In the genomic region with DNA sequence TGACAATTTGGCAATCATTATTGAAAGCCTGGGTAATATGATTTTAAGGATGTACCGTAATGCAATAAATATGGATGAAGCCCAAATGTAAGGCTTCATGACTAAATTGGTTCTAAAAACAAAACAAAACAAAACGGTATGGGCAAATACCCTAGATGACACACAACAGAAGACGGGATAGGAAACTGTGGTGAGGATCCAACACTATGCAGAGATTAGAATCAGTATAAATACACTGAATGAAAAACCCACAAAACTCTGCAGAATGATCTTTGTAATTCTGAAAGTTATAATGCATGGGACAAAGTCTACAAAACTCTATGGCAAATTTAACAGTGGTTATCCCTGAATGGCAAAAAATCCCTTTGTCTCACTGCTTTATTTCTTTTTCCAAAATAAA, we compare ENCODE assay signal across 14 cellular contexts. TPM values are rescaled to one million over a fixed set of nuclear protein-coding genes. Genes with fewer than 3 reads are reported as not detected.
A peak's percentile ranks its signal among the peaks of the same experiment; 100 is the strongest.
DNase-seq lines count a peak whose midpoint lies in the region; ATAC-seq and TF ChIP-seq lines count a peak whose summit lies in the region.
"Had no signal": no experiment of that assay in that cellular context is flagged by ENCODE, and none has a peak within 500 bp of the region (broad histone marks: within the 10 kb centered on the region; RNA-seq: fewer than 3 reads in every experiment).

No MANE protein-coding gene starts in this region.

- no peak for TF ChIP-seq POLR2A in lower leg skin (IDR thresholded peaks at IDR 0.05)

- peak overlapping the region; percentile 23 for H3K4me2 ChIP-seq in hepatocyte
- H3K4me2 ChIP-seq: KMS-11 had no signal

- peaks cover 53% of the 10 kb centered on the region for H3K36me3 Mint-ChIP-seq in Caco-2 (ENCODE audit: insufficient read depth, unreplicated experiment)
- H3K36me3 Mint-ChIP-seq in activated CD8-positive, alpha-beta T cell treated with anti-CD3 and anti-CD28 coated beads, Interleukin-2, amount 10 ng/mL, durations not matched to agents 7 days and 5 days (ENCODE audit: low read depth) = no peaks in the 10 kb centered on the region

- no TSS peak for BruUV-seq in Caco-2 (replicated peaks; lab: Mats Ljungman, UMichigan)

- H3K4me1 ChIP-seq in Caco-2 = peaks cover 20% of the 10 kb centered on the region
- peaks cover 14% of the 10 kb centered on the region for H3K4me1 ChIP-seq in hepatocyte (ENCODE audit: insufficient read depth)
- H3K4me1 ChIP-seq: transverse colon had no signal

- H3K27ac Mint-ChIP-seq in Caco-2 (ENCODE audit: unreplicated experiment) = peak overlapping the region; percentile 50
- H3K27ac Mint-ChIP-seq in activated CD8-positive, alpha-beta T cell treated with anti-CD3 and anti-CD28 coated beads, Interleukin-2, amount 10 ng/mL, durations not matched to agents 7 days and 5 days = no peak overlapping the region

- intact Hi-C loops in Caco-2 (cut with micrococcal nuclease; ENCODE audit: unreplicated experiment) = loop anchor here (1.0 to 5.0 kb wide), 8 partner anchors 22 to 189 kb away; a partner anchor contains a TSS
- intact Hi-C loops in lower leg skin (cut with DNase I; ENCODE audit: low total_unique reads) = no loop called here

- H3K4me3 ChIP-seq in Caco-2 (ENCODE audit: low read depth, low read length) = no peak overlapping the region
- H3K4me3 ChIP-seq in hepatocyte = no peak overlapping the region
- H3K4me3 ChIP-seq in lower leg skin (ENCODE audit: low read depth, poor library complexity, severe bottlenecking) = no peak overlapping the region
- H3K4me3 ChIP-seq: transverse colon had no signal

- H3K4me1 Mint-ChIP-seq in Caco-2 (ENCODE audit: low read depth, unreplicated experiment) = peaks cover 23% of the 10 kb centered on the region
- H3K4me1 Mint-ChIP-seq in activated CD8-positive, alpha-beta T cell treated with anti-CD3 and anti-CD28 coated beads, Interleukin-2, amount 10 ng/mL, durations not matched to agents 7 days and 5 days (ENCODE audit: low read depth) = peaks cover 14% of the 10 kb centered on the region

- H4K20me1 ChIP-seq in hepatocyte (ENCODE audit: insufficient read depth, poor library complexity, severe bottlenecking) = no peaks in the 10 kb centered on the region

- H3K36me3 ChIP-seq in Caco-2 (ENCODE audit: control insufficient read depth, insufficient read depth, low read length) (no peaks in the 10 kb centered on the region), hepatocyte (replicated peaks; ENCODE audit: insufficient read depth, low read depth) (no peaks in the 10 kb centered on the region)
- H3K36me3 ChIP-seq: transverse colon had no signal

- peaks cover 67% of the 10 kb centered on the region for H3K79me2 ChIP-seq in hepatocyte

- no peaks in the 10 kb centered on the region for H3K27me3 ChIP-seq in Caco-2 (replicated peaks; ENCODE audit: control insufficient read depth, insufficient read depth, low read length)
- H3K27me3 ChIP-seq in hepatocyte = no peaks in the 10 kb centered on the region

- no peak overlapping the region for H2AFZ ChIP-seq in hepatocyte

- POLR2A ChIA-PET in Caco-2 (lab: Charles Lee) = no interaction called here
- POLR2A ChIA-PET in activated CD8-positive, alpha-beta T cell treated with anti-CD3 and anti-CD28 coated beads, Interleukin-2, amount 10 ng/mL, durations not matched to agents 7 days and 5 days (lab: Charles Lee) = no interaction called here

- no peaks in the 10 kb centered on the region for H3K27me3 Mint-ChIP-seq in Caco-2 (ENCODE audit: insufficient read depth, unreplicated experiment)
- H3K27me3 Mint-ChIP-seq in activated CD8-positive, alpha-beta T cell treated with anti-CD3 and anti-CD28 coated beads, Interleukin-2, amount 10 ng/mL, durations not matched to agents 7 days and 5 days (ENCODE audit: low read depth) = peaks cover 9% of the 10 kb centered on the region

- peak overlapping the region; percentile 48 for H3K27ac ChIP-seq in hepatocyte
- H3K27ac ChIP-seq: KMS-11, transverse colon had no signal

- no peaks in the 10 kb centered on the region for H3K9me2 ChIP-seq in hepatocyte (replicated peaks; ENCODE audit: insufficient read depth)

- CTCF ChIA-PET in Caco-2 (lab: Charles Lee) = no interaction called here
- CTCF ChIA-PET in activated CD8-positive, alpha-beta T cell treated with anti-CD3 and anti-CD28 coated beads, Interleukin-2, amount 10 ng/mL, durations not matched to agents 7 days and 5 days (lab: Charles Lee) = no interaction called here

- H3K9me3 ChIP-seq in Caco-2 (no peaks in the 10 kb centered on the region), hepatocyte (ENCODE audit: low read depth) (no peaks in the 10 kb centered on the region)
- H3K9me3 ChIP-seq: transverse colon had no signal

- DNase-seq in Caco-2 (no peak), hepatocyte (ENCODE audit: low spot score) (no peak), lower leg skin (ENCODE audit: low spot score in 2 of 2) (no peak), midbrain (lab: John Stamatoyannopoulos, UW) (no peak), COR-L47 (lab: John Stamatoyannopoulos, UW) (no peak), HK-2 (ENCODE audit: unreplicated experiment) (no peak)
- DNase-seq in activated CD8-positive, alpha-beta T cell treated with anti-CD3 and anti-CD28 coated beads, Interleukin-2, amount 10 ng/mL, durations not matched to agents 7 days and 5 days = peak; percentile 31
- DNase-seq: NCI-H2029, NCI-H774, nucleus accumbens, SHP77 treated with DMSO at 0.1 percent for 48 hours, transverse colon had no signal

- TF ChIP-seq CTCF in Caco-2 (IDR thresholded peaks at IDR 0.05; ENCODE audit: insufficient read depth in 1 of 2, low read depth in 1 of 2, low read length in 1 of 2, severe bottlenecking in 1 of 2, unreplicated experiment in 1 of 2) (no peak), hepatocyte (IDR thresholded peaks at IDR 0.05; ENCODE audit: poor library complexity) (no peak), lower leg skin (IDR thresholded peaks at IDR 0.05) (no peak)

- WGBS in hepatocyte (ENCODE audit: low lambda C conversion rate, missing lambda C conversion rate) = 78% methylated on average over 3 of the region's 3 CpGs
- 54 to 55% methylated on average over 3 of the region's 3 CpGs for WGBS in lower leg skin, 2 donors

- no peaks in the 10 kb centered on the region for H3K9me3 Mint-ChIP-seq in Caco-2 (ENCODE audit: unreplicated experiment)
- H3K9me3 Mint-ChIP-seq in activated CD8-positive, alpha-beta T cell treated with anti-CD3 and anti-CD28 coated beads, Interleukin-2, amount 10 ng/mL, durations not matched to agents 7 days and 5 days (ENCODE audit: insufficient read depth) = no peaks in the 10 kb centered on the region

- peak overlapping the region; percentile 37 for H3K4me3 Mint-ChIP-seq in Caco-2 (ENCODE audit: unreplicated experiment)
- H3K4me3 Mint-ChIP-seq in activated CD8-positive, alpha-beta T cell treated with anti-CD3 and anti-CD28 coated beads, Interleukin-2, amount 10 ng/mL, durations not matched to agents 7 days and 5 days = peak overlapping the region; percentile 3

- ATAC-seq in GM18502 (IDR thresholded peaks at IDR 0.05; ENCODE audit: poor library complexity, unreplicated experiment) = peak; percentile 43
- ATAC-seq in activated CD8-positive, alpha-beta T cell treated with anti-CD3 and anti-CD28 coated beads, Interleukin-2, amount 10 ng/mL, durations not matched to agents 7 days and 5 days = peak; percentile 84

RNA-seq across cellular contexts. Expression of a gene that starts 57.6 kb away (rescaled TPM):
- 95.5 and 98.0 TPM in 2 replicates for total RNA-seq in Caco-2 (2022)
- total RNA-seq in activated CD8-positive, alpha-beta T cell treated with anti-CD3 and anti-CD28 coated beads, Interleukin-2, amount 10 ng/mL, durations not matched to agents 7 days and 5 days = 10 to 100 TPM; 53.3 to 55.0 TPM
- total RNA-seq in hepatocyte = 43.7 and 61.8 TPM in 2 replicates
- polyA plus RNA-seq in hepatocyte = 77.2 and 92.6 TPM in 2 replicates
- 10 to 100 TPM; 32.1 to 47.6 (median 35.2) TPM for total RNA-seq in lower leg skin
